9 cellular contexts compared by ENCODE assay signal in the genomic region with DNA sequence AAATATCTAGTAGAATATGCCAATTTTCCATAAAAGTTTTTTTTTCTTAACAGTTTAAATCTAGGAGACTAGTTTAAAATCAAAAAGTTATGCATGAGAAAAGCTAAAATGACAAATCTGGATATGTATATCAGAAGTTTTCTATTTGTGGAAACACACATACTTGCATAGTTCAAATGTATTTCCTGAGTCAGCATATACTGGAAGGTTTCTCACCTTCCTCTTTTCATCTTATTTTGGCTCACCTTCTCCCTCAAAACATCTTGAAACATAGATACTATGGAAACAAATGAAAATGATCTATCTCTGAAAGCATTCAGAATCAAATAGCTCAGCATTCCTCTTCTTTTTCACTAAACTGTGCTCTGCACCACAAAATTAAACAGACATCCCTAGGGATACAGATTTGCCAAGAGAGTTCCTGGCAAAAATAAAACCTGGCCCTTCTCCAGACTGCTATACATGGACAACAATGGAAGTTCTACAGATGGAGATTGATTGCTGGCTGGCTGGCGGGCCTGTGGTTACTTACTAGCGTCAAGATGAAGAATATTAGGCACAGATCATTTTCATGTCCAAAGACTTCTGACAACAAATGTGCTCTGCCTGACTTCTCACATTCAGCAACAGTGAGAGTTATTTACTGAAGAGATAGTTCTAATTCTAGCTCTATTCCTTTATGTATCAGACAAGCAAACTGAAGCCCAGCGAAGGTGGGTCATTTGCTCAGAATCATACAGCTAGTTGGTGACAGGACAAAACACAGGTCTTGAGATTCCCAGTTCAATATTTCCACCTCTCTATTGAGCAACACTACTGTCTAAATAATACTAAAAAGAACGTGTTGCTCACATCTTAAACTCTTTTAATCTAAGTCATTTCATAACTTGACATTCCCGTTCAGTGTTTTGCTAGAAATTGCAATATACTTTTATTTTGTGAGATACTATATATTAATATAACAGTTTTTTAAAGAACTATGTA. TPM values are rescaled to one million over a fixed set of nuclear protein-coding genes. Genes with fewer than 3 reads are reported as not detected.
DNase-seq lines count a peak whose midpoint lies in the region; ATAC-seq and TF ChIP-seq lines count a peak whose summit lies in the region.
"Had no signal": no experiment of that assay in that cellular context is flagged by ENCODE, and none has a peak within 500 bp of the region (broad histone marks: within the 10 kb centered on the region; RNA-seq: fewer than 3 reads in every experiment).

No MANE protein-coding gene starts in this region.

- no peaks in the 10 kb centered on the region for H3K4me1 ChIP-seq in mucosa of descending colon (ENCODE audit: low read depth)

- H3K4me1 Mint-ChIP-seq in T-helper 2 cell treated with Interferon-gamma antibody and Interleukin-4, amounts not matched to agents 5 μg/mL and 100 μg/mL, for 36 hours (ENCODE audit: low read depth), result peaks cover 24% of the 10 kb centered on the region

- DNase-seq in AG20443 (ENCODE audit: low spot score) (peak; percentile 58), NCI-H2107 treated with DMSO at 0.1 percent for 48 hours (lab: John Stamatoyannopoulos, UW; ENCODE audit: unreplicated experiment) (peak; percentile 99), cardiac fibroblast (ENCODE audit: low read depth in 2 of 2) (peak; percentile 85 to 97), mucosa of descending colon (peak in 2 of 3 donors; percentile 31 to 59)
- no peak for DNase-seq in T-helper 2 cell treated with Interferon-gamma antibody and Interleukin-4, amounts not matched to agents 5 μg/mL and 100 μg/mL, for 36 hours (ENCODE audit: low spot score)
- no peak for DNase-seq in stimulated activated CD4-positive, alpha-beta T cell treated with anti-CD3 and anti-CD28 coated beads, Interleukin-2, amount 100 ng/mL, for 48 hours
- no peak for DNase-seq in stimulated activated CD4-positive, alpha-beta T cell treated with anti-CD3 and anti-CD28 coated beads, Interleukin-2, amount 100 ng/mL, for 24 hours

- H3K4me3 Mint-ChIP-seq in T-helper 2 cell treated with Interferon-gamma antibody and Interleukin-4, amounts not matched to agents 5 μg/mL and 100 μg/mL, for 36 hours, result no peak overlapping the region
- H3K4me3 Mint-ChIP-seq: stimulated activated naive CD8-positive, alpha-beta T cell treated with anti-CD3 and anti-CD28 coated beads, Interleukin-15, Interleukin-2, amounts not matched to agents 100 ng/mL and 50 ng/mL, for 24 hours had no signal

- H3K27me3 Mint-ChIP-seq in T-helper 2 cell treated with Interferon-gamma antibody and Interleukin-4, amounts not matched to agents 5 μg/mL and 100 μg/mL, for 36 hours (ENCODE audit: low read depth), result no peaks in the 10 kb centered on the region
- H3K27me3 Mint-ChIP-seq: stimulated activated naive CD8-positive, alpha-beta T cell treated with anti-CD3 and anti-CD28 coated beads, Interleukin-15, Interleukin-2, amounts not matched to agents 100 ng/mL and 50 ng/mL, for 24 hours had no signal

- TF ChIP-seq CTCF in cardiac fibroblast (IDR thresholded peaks at IDR 0.05; ENCODE audit: low read depth, low read length) (no peak), mucosa of descending colon (IDR thresholded peaks at IDR 0.05) (no peak)

- peaks cover 1% of the 10 kb centered on the region for H3K36me3 Mint-ChIP-seq in T-helper 2 cell treated with Interferon-gamma antibody and Interleukin-4, amounts not matched to agents 5 μg/mL and 100 μg/mL, for 36 hours (ENCODE audit: low read depth)

- H3K27ac Mint-ChIP-seq in T-helper 2 cell treated with Interferon-gamma antibody and Interleukin-4, amounts not matched to agents 5 μg/mL and 100 μg/mL, for 36 hours, result no peak overlapping the region
- H3K27ac Mint-ChIP-seq: stimulated activated naive CD8-positive, alpha-beta T cell treated with anti-CD3 and anti-CD28 coated beads, Interleukin-15, Interleukin-2, amounts not matched to agents 100 ng/mL and 50 ng/mL, for 24 hours had no signal

- H3K4me3 ChIP-seq in cardiac fibroblast (replicated peaks in 1 of 2; ENCODE audit: low read depth in 2 of 2, low read length in 2 of 2) (no peak overlapping the region), mucosa of descending colon (no peak overlapping the region)

- H3K9me3 ChIP-seq in mucosa of descending colon, result no peaks in the 10 kb centered on the region

- ATAC-seq in mucosa of descending colon (peak; percentile 18), HG02798 (IDR thresholded peaks at IDR 0.05; ENCODE audit: poor library complexity, unreplicated experiment) (no peak)

- no peaks in the 10 kb centered on the region for H3K9me3 Mint-ChIP-seq in T-helper 2 cell treated with Interferon-gamma antibody and Interleukin-4, amounts not matched to agents 5 μg/mL and 100 μg/mL, for 36 hours
- H3K9me3 Mint-ChIP-seq: stimulated activated naive CD8-positive, alpha-beta T cell treated with anti-CD3 and anti-CD28 coated beads, Interleukin-15, Interleukin-2, amounts not matched to agents 100 ng/mL and 50 ng/mL, for 24 hours had no signal

- intact Hi-C loops in mucosa of descending colon (cut with DNase I, micrococcal nuclease), result no loop called here

- no peaks in the 10 kb centered on the region for H3K36me3 ChIP-seq in mucosa of descending colon (ENCODE audit: low read depth)

RNA-seq across cellular contexts. Expression of a gene that starts 26.6 kb away (rescaled TPM):
- 10 to 100 TPM in 2 of 3 donors, 1 to 10 TPM in 1; 7.6 to 20.4 (median 12.8) TPM for total RNA-seq in mucosa of descending colon

Comparison
In these comparisons a context has a peak if more than half of its experiments do, and no peak if none do; other contexts are left out.
1. DNase-seq: peak in AG20443 (single experiment), NCI-H2107 treated with DMSO at 0.1 percent for 48 hours (single experiment), cardiac fibroblast (2 of 2) and mucosa of descending colon (2 of 3); none in T-helper 2 cell treated with Interferon-gamma antibody and Interleukin-4, amounts not matched to agents 5 μg/mL and 100 μg/mL, for 36 hours (single experiment), stimulated activated CD4-positive, alpha-beta T cell treated with anti-CD3 and anti-CD28 coated beads, Interleukin-2, amount 100 ng/mL, for 48 hours (0 of 2) and stimulated activated CD4-positive, alpha-beta T cell treated with anti-CD3 and anti-CD28 coated beads, Interleukin-2, amount 100 ng/mL, for 24 hours (0 of 2).